ENCODE assay signal across 24 cellular contexts in the genomic region with DNA sequence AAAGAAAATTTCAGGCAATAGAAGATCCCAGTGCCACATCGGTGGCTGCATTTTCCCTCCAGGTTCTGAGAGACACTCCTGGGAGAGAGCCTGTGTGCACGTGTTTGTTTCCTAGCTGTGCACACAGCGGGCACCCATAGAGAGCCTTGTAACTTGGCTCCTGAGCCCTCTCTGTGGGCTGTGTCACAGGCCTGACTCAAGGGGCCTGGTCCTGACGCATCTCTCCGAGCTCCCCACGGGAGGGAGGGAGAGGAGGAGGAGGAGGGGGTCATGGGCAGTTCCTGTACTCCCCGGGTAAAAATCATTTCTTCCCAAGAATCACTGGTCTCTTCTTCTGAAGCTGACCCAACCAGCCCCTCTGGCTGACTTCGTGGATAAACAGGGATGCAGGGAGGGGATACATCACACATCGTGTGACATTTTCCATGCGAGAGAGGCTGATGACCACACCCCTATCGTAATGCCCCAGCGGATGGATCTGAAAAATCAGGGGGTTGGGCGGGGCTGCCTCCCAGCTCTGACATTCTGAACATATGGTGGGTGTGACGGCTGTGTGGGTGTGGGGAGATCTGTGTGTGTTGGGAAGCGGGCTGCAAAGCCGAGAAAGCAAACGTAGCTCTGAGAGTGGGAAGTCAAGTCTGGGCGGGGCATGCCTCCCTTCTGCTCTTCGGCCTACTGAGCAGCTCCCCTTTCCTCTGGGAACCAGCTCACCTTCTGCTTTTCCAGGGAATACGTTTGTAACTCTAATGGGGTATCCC.
A peak's percentile ranks its signal among the peaks of the same experiment; 100 is the strongest.
DNase-seq lines count a peak whose midpoint lies in the region; ATAC-seq and TF ChIP-seq lines count a peak whose summit lies in the region.
"Had no signal": no experiment of that assay in that cellular context is flagged by ENCODE, and none has a peak within 500 bp of the region (broad histone marks: within the 10 kb centered on the region; RNA-seq: fewer than 3 reads in every experiment).

No MANE protein-coding gene starts in this region.

- H3K36me3 Mint-ChIP-seq in brain: no peaks in the 10 kb centered on the region
- H3K36me3 Mint-ChIP-seq: naive thymus-derived CD4-positive, alpha-beta T cell had no signal

- no peak overlapping the region for H2BK12ac ChIP-seq in neuronal stem cell (ENCODE audit: low read length)

- no peak overlapping the region for H2BK120ac ChIP-seq in neuronal stem cell (ENCODE audit: low read depth, low read length)

- H3K4ac ChIP-seq in neuronal stem cell (ENCODE audit: low read length): no peak overlapping the region

- peak overlapping the region in 3 of 5 experiments; percentile 68 to 98 (median 74) for H3K27ac Mint-ChIP-seq in brain
- H3K27ac Mint-ChIP-seq: activated naive CD8-positive, alpha-beta T cell treated with anti-CD3 and anti-CD28 coated beads, Interleukin-2, amount 50 U/mL, for 24 hours; activated T-helper 2 cell treated with anti-CD3 and anti-CD28 coated beads, Interferon-gamma antibody, Interleukin-2, Interleukin-4, amounts not matched to agents 10 μg/mL and 5 μg/mL and 100 μg/mL, durations not matched to agents 14 hours and 24 hours and 36 hours; naive thymus-derived CD4-positive, alpha-beta T cell had no signal

- H3K9ac ChIP-seq in neuronal stem cell (ENCODE audit: low read depth, low read length, poor library complexity): no peak overlapping the region
- H3K9ac ChIP-seq: SK-N-SH had no signal

- H3K4me3 Mint-ChIP-seq in brain: no peak overlapping the region
- H3K4me3 Mint-ChIP-seq: activated naive CD8-positive, alpha-beta T cell treated with anti-CD3 and anti-CD28 coated beads, Interleukin-2, amount 50 U/mL, for 24 hours; naive thymus-derived CD4-positive, alpha-beta T cell had no signal

- no peak overlapping the region for H3K4me3 ChIP-seq in neuronal stem cell (ENCODE audit: low read length in 2 of 2)
- H3K4me3 ChIP-seq: colonic mucosa, pancreas, right lobe of liver, upper lobe of left lung had no signal

- ATAC-seq in HG03442 (IDR thresholded peaks at IDR 0.05; ENCODE audit: unreplicated experiment): no peak
- ATAC-seq in GM18502 (IDR thresholded peaks at IDR 0.05; ENCODE audit: poor library complexity, unreplicated experiment): no peak
- ATAC-seq: activated naive CD8-positive, alpha-beta T cell treated with anti-CD3 and anti-CD28 coated beads, Interleukin-2, amount 50 U/mL, for 24 hours; naive thymus-derived CD4-positive, alpha-beta T cell; pancreas; right lobe of liver had no signal

- H3K23ac ChIP-seq in neuronal stem cell (ENCODE audit: low read depth, low read length, poor library complexity): no peak overlapping the region

- WGBS in neuronal stem cell (ENCODE audit: extremely low coverage in 2 of 2, insufficient read length in 2 of 2, insufficient replicate concordance in 1 of 2), 2 donors: no CpG with 5 or more reads among the region's 20 CpGs

- H2BK5ac ChIP-seq in neuronal stem cell (ENCODE audit: low read length): no peak overlapping the region

- H3K9me3 ChIP-seq in neuronal stem cell (replicated peaks in 1 of 2; ENCODE audit: control insufficient read depth in 2 of 2, insufficient read depth in 1 of 2, low read depth in 1 of 2, low read length in 2 of 2): peaks cover 0 to 2% of the 10 kb centered on the region in 2 donors
- H3K9me3 ChIP-seq: colonic mucosa, pancreas, right lobe of liver, SK-N-SH, upper lobe of left lung had no signal

- DNase-seq in CD1c-positive myeloid dendritic cell (ENCODE audit: extremely low spot score) (peak; percentile 38), NCI-H1694 (lab: John Stamatoyannopoulos, UW) (peak; percentile 91), neuronal stem cell (ENCODE audit: low spot score) (no peak), MV-4-11 (lab: John Stamatoyannopoulos, UW) (no peak), amniotic stem cell (lab: John Stamatoyannopoulos, UW) (no peak)
- DNase-seq: ACHN; activated CD4-positive, alpha-beta T cell treated with anti-CD3 and anti-CD28 coated beads, Interleukin-2, amount 50 U/mL, for 4 hours; activated CD8-positive, alpha-beta memory T cell treated with anti-CD3 and anti-CD28 coated beads, Interleukin-2, amount 50 U/mL, for 48 hours; activated naive CD8-positive, alpha-beta T cell treated with anti-CD3 and anti-CD28 coated beads, Interleukin-2, amount 50 U/mL, for 24 hours; C1 segment of cervical spinal cord; colonic mucosa; Karpas-422; mesendoderm; naive thymus-derived CD4-positive, alpha-beta T cell; NCI-H1930; SK-N-SH had no signal

- peak overlapping the region; percentile 9 for H3K14ac ChIP-seq in neuronal stem cell (ENCODE audit: low read length)

- H2AFZ ChIP-seq in neuronal stem cell (ENCODE audit: low read length): peak overlapping the region; percentile 77

- no peak overlapping the region for H3K27ac ChIP-seq in neuronal stem cell (replicated peaks; ENCODE audit: low read length)
- H3K27ac ChIP-seq: colonic mucosa, pancreas, right lobe of liver, RWPE1, upper lobe of left lung had no signal

- no peak overlapping the region for H4K8ac ChIP-seq in neuronal stem cell (ENCODE audit: low read depth, low read length)

- H3K79me1 ChIP-seq in neuronal stem cell (ENCODE audit: low read depth, low read length): no peaks in the 10 kb centered on the region

- H2AK5ac ChIP-seq in neuronal stem cell (ENCODE audit: low read depth, low read length): no peak overlapping the region

- peaks cover 0 to 4% (median 0%) of the 10 kb centered on the region in 5 experiments for H3K9me3 Mint-ChIP-seq in brain
- H3K9me3 Mint-ChIP-seq: activated naive CD8-positive, alpha-beta T cell treated with anti-CD3 and anti-CD28 coated beads, Interleukin-2, amount 50 U/mL, for 24 hours; activated T-helper 2 cell treated with anti-CD3 and anti-CD28 coated beads, Interferon-gamma antibody, Interleukin-2, Interleukin-4, amounts not matched to agents 10 μg/mL and 5 μg/mL and 100 μg/mL, durations not matched to agents 14 hours and 24 hours and 36 hours had no signal

- H3K4me1 Mint-ChIP-seq in brain: peaks cover 66% of the 10 kb centered on the region

- H3K18ac ChIP-seq in neuronal stem cell (ENCODE audit: low read length): peak overlapping the region; percentile 5

- H3K36me3 ChIP-seq in neuronal stem cell (replicated peaks in 1 of 2; ENCODE audit: control insufficient read depth in 2 of 2, insufficient read depth in 2 of 2, low read length in 2 of 2): no peaks in the 10 kb centered on the region
- H3K36me3 ChIP-seq: colonic mucosa, pancreas, right lobe of liver, upper lobe of left lung had no signal

- H3K4me1 ChIP-seq in neuronal stem cell (ENCODE audit: control insufficient read depth in 2 of 2, insufficient read depth in 1 of 2, low read depth in 1 of 2, low read length in 2 of 2): peaks cover 23 to 33% of the 10 kb centered on the region in 2 donors
- H3K4me1 ChIP-seq: colonic mucosa, pancreas, right lobe of liver had no signal

- H3K27me3 ChIP-seq in neuronal stem cell (ENCODE audit: control insufficient read depth in 3 of 3, insufficient read depth in 3 of 3, low read depth in 1 of 3, low read length in 3 of 3): no peaks in the 10 kb centered on the region
- H3K27me3 ChIP-seq: colonic mucosa, pancreas, right lobe of liver, upper lobe of left lung had no signal

- H3K27me3 Mint-ChIP-seq in brain: peaks cover 2% of the 10 kb centered on the region

- H3K4me2 ChIP-seq in neuronal stem cell (ENCODE audit: insufficient read depth, low read length, poor library complexity, severe bottlenecking): no peak overlapping the region
- H3K4me2 ChIP-seq: SK-N-SH had no signal

- no peak for TF ChIP-seq CTCF in brain (conservative IDR thresholded peaks at IDR 0.05)

- peak overlapping the region; percentile 47 for H2BK15ac ChIP-seq in neuronal stem cell (ENCODE audit: low read length)

- H4K91ac ChIP-seq in neuronal stem cell (ENCODE audit: low read depth, low read length, poor library complexity): no peak overlapping the region

Comparison
In these comparisons a context has a peak if more than half of its experiments do, and no peak if none do; other contexts are left out.
1. DNase-seq: peak in CD1c-positive myeloid dendritic cell (single experiment) and NCI-H1694 (single experiment); none in neuronal stem cell (single experiment), MV-4-11 (single experiment) and amniotic stem cell (single experiment).